In genomic region chr3:112129925-112130637, GRCh38 we compare ENCODE assay signal across 19 cellular contexts. TPM values are rescaled to one million over a fixed set of nuclear protein-coding genes. Genes with fewer than 3 reads are reported as not detected.
DNase-seq lines count a peak whose midpoint lies in the region; ATAC-seq and TF ChIP-seq lines count a peak whose summit lies in the region.
"Had no signal": no experiment of that assay in that cellular context is flagged by ENCODE, and none has a peak within 500 bp of the region (broad histone marks: within the 10 kb centered on the region; RNA-seq: fewer than 3 reads in every experiment).

No MANE protein-coding gene starts in this region.

- no peak overlapping the region for H3K4me2 ChIP-seq in mammary epithelial cell (ENCODE audit: insufficient read depth, low read depth, low read length)

- no peak for TF ChIP-seq POLR2A in prostate gland (IDR thresholded peaks at IDR 0.05)

- TF ChIP-seq CTCF in mammary epithelial cell (conservative IDR thresholded peaks at IDR 0.05 in 1 of 2, IDR thresholded peaks at IDR 0.05 in 1 of 2; ENCODE audit: extremely low read depth in 1 of 2, insufficient read depth in 1 of 2, low read depth in 1 of 2, low read length in 2 of 2): no peak
- no peak for TF ChIP-seq CTCF in psoas muscle (IDR thresholded peaks at IDR 0.05)
- no peak for TF ChIP-seq CTCF in prostate gland (IDR thresholded peaks at IDR 0.05)

- H3K4me1 Mint-ChIP-seq in activated naive CD4-positive, alpha-beta T cell treated with anti-CD3 and anti-CD28 coated beads, Interleukin-2, amount 50 U/mL, for 24 hours: peaks cover 96% of the 10 kb centered on the region
- H3K4me1 Mint-ChIP-seq in IgD-negative memory B cell: peaks cover 50 to 82% (median 66%) of the 10 kb centered on the region in 3 donors
- peaks cover 87% of the 10 kb centered on the region for H3K4me1 Mint-ChIP-seq in stimulated activated naive CD8-positive, alpha-beta T cell treated with anti-CD3 and anti-CD28 coated beads, Interleukin-15, amount 100 ng/mL, for 72 hours

- in situ Hi-C loops in mammary epithelial cell (cut with MboI; ENCODE audit: low sequenced_read_pairs in 2 of 2): loop anchor here (25.0 kb wide), 1 partner anchor 382 kb away; no protein-coding TSS in a partner anchor

- CTCF ChIA-PET in mammary epithelial cell (lab: Charles Lee; ENCODE audit: low non-redundant PET): no interaction called here

- intact Hi-C loops in mammary epithelial cell (cut with micrococcal nuclease): loop anchor here (10.0 kb wide), 1 partner anchor 515 kb away; the partner anchor contains the start of gene CCDC80
- intact Hi-C loops in psoas muscle (cut with DNase I): no loop called here
- intact Hi-C loops in prostate gland (cut with DNase I): no loop called here

- peaks cover 3% of the 10 kb centered on the region for H3K36me3 ChIP-seq in mammary epithelial cell (ENCODE audit: insufficient read depth, low read length)
- H3K36me3 ChIP-seq in psoas muscle (ENCODE audit: insufficient read depth in 1 of 2, low read depth in 1 of 2): no peaks in the 10 kb centered on the region
- no peaks in the 10 kb centered on the region for H3K36me3 ChIP-seq in prostate gland
- H3K36me3 ChIP-seq: left lung, right lobe of liver, upper lobe of left lung had no signal

- no peaks in the 10 kb centered on the region for H3K79me2 ChIP-seq in mammary epithelial cell (ENCODE audit: insufficient read depth, low read length)

- H3K27me3 ChIP-seq in mammary epithelial cell (ENCODE audit: insufficient read depth, low read length): no peaks in the 10 kb centered on the region
- H3K27me3 ChIP-seq in psoas muscle (ENCODE audit: insufficient read depth in 3 of 3, low read length in 2 of 3): no peaks in the 10 kb centered on the region
- no peaks in the 10 kb centered on the region for H3K27me3 ChIP-seq in prostate gland (replicated peaks; ENCODE audit: insufficient read depth)
- H3K27me3 ChIP-seq: left lung, right lobe of liver, upper lobe of left lung had no signal

- ATAC-seq in stimulated activated naive CD8-positive, alpha-beta T cell treated with anti-CD3 and anti-CD28 coated beads, Interleukin-15, amount 100 ng/mL, for 72 hours: no peak
- no peak for ATAC-seq in psoas muscle
- ATAC-seq: left lung, right lobe of liver had no signal

- no peak for DNase-seq in activated naive CD4-positive, alpha-beta T cell treated with Interleukin-2 at 50 U/mL for 16 hours
- DNase-seq in mammary epithelial cell (no peak), psoas muscle (no peak), NCI-H526 (lab: John Stamatoyannopoulos, UW) (no peak), prostate gland (ENCODE audit: low spot score) (no peak)
- no peak for DNase-seq in stimulated activated naive CD8-positive, alpha-beta T cell treated with anti-CD3 and anti-CD28 coated beads, Interleukin-15, amount 100 ng/mL, for 72 hours
- DNase-seq: caudate nucleus, DMS 273 treated with DMSO at 0.1 percent for 48 hours, endodermal cell, H7, left lung, MV-4-11, NCI-H774, right lobe of liver, upper lobe of left lung had no signal

- 99% methylated on average over 4 of the region's 4 CpGs for WGBS in mammary epithelial cell (ENCODE audit: low coverage, missing lambda C conversion rate)
- WGBS in psoas muscle, 3 donors: 88 to 92% (median 89%) methylated on average over 4 of the region's 4 CpGs
- 97% methylated on average over 4 of the region's 4 CpGs for WGBS in prostate gland

- dilution Hi-C loops in mammary epithelial cell (cut with HindIII; ENCODE audit: low sequenced_read_pairs): loop anchor here (25.0 kb wide), 1 partner anchor 382 kb away; no protein-coding TSS in a partner anchor

- H3K9me3 Mint-ChIP-seq in activated naive CD4-positive, alpha-beta T cell treated with anti-CD3 and anti-CD28 coated beads, Interleukin-2, amount 50 U/mL, for 24 hours: no peaks in the 10 kb centered on the region
- no peaks in the 10 kb centered on the region for H3K9me3 Mint-ChIP-seq in IgD-negative memory B cell
- H3K9me3 Mint-ChIP-seq in stimulated activated naive CD8-positive, alpha-beta T cell treated with anti-CD3 and anti-CD28 coated beads, Interleukin-15, amount 100 ng/mL, for 72 hours: no peaks in the 10 kb centered on the region
- H3K9me3 Mint-ChIP-seq: endodermal cell; nephron; T-helper 2 cell treated with Interferon-gamma antibody and Interleukin-4, amounts not matched to agents 5 μg/mL and 100 μg/mL, for 36 hours had no signal

- no peak overlapping the region for H3K4me3 Mint-ChIP-seq in activated naive CD4-positive, alpha-beta T cell treated with anti-CD3 and anti-CD28 coated beads, Interleukin-2, amount 50 U/mL, for 24 hours
- H3K4me3 Mint-ChIP-seq in IgD-negative memory B cell: peak overlapping the region; percentile 39 to 82 (median 56)
- H3K4me3 Mint-ChIP-seq in stimulated activated naive CD8-positive, alpha-beta T cell treated with anti-CD3 and anti-CD28 coated beads, Interleukin-15, amount 100 ng/mL, for 72 hours: peak overlapping the region; percentile 41 to 53
- H3K4me3 Mint-ChIP-seq: endodermal cell; nephron; T-helper 2 cell treated with Interferon-gamma antibody and Interleukin-4, amounts not matched to agents 5 μg/mL and 100 μg/mL, for 36 hours had no signal

- no peaks in the 10 kb centered on the region for H4K20me1 ChIP-seq in mammary epithelial cell (ENCODE audit: insufficient read depth, low read length)

- H3K27me3 Mint-ChIP-seq in activated naive CD4-positive, alpha-beta T cell treated with anti-CD3 and anti-CD28 coated beads, Interleukin-2, amount 50 U/mL, for 24 hours: no peaks in the 10 kb centered on the region
- H3K27me3 Mint-ChIP-seq in IgD-negative memory B cell: no peaks in the 10 kb centered on the region
- H3K27me3 Mint-ChIP-seq in stimulated activated naive CD8-positive, alpha-beta T cell treated with anti-CD3 and anti-CD28 coated beads, Interleukin-15, amount 100 ng/mL, for 72 hours: no peaks in the 10 kb centered on the region

- H2AFZ ChIP-seq in mammary epithelial cell (ENCODE audit: low read depth, low read length): peak overlapping the region; percentile 38

- no peak overlapping the region for H3K9ac ChIP-seq in mammary epithelial cell (ENCODE audit: insufficient read depth, low read length)

- H3K4me3 ChIP-seq in mammary epithelial cell (replicated peaks in 1 of 3; ENCODE audit: insufficient read depth in 1 of 3, low read depth in 2 of 3, low read length in 3 of 3): no peak overlapping the region
- H3K4me3 ChIP-seq in psoas muscle: no peak overlapping the region
- no peak overlapping the region for H3K4me3 ChIP-seq in prostate gland
- H3K4me3 ChIP-seq: left lung, right lobe of liver, upper lobe of left lung had no signal

- BruUV-seq in mammary epithelial cell (replicated peaks; lab: Mats Ljungman, UMichigan): no TSS peak

- peaks cover 3% of the 10 kb centered on the region for H3K36me3 Mint-ChIP-seq in activated naive CD4-positive, alpha-beta T cell treated with anti-CD3 and anti-CD28 coated beads, Interleukin-2, amount 50 U/mL, for 24 hours
- peaks cover under 1% of the 10 kb centered on the region for H3K36me3 Mint-ChIP-seq in IgD-negative memory B cell

- H3K27ac Mint-ChIP-seq in activated naive CD4-positive, alpha-beta T cell treated with anti-CD3 and anti-CD28 coated beads, Interleukin-2, amount 50 U/mL, for 24 hours: peak overlapping the region; percentile 74
- H3K27ac Mint-ChIP-seq in IgD-negative memory B cell: peak overlapping the region; percentile 70 to 99 (median 97)
- peak overlapping the region in 1 of 2 donors; percentile 79 for H3K27ac Mint-ChIP-seq in stimulated activated naive CD8-positive, alpha-beta T cell treated with anti-CD3 and anti-CD28 coated beads, Interleukin-15, amount 100 ng/mL, for 72 hours
- H3K27ac Mint-ChIP-seq: endodermal cell had no signal

- H3K9me3 ChIP-seq in mammary epithelial cell (replicated peaks; ENCODE audit: insufficient read depth, low read length) (no peaks in the 10 kb centered on the region), psoas muscle (no peaks in the 10 kb centered on the region), prostate gland (no peaks in the 10 kb centered on the region)
- H3K9me3 ChIP-seq: left lung, right lobe of liver, upper lobe of left lung had no signal

- H3K27ac ChIP-seq in mammary epithelial cell (ENCODE audit: insufficient read depth, low read depth, low read length) (no peak overlapping the region), psoas muscle (no peak overlapping the region), prostate gland (no peak overlapping the region)
- H3K27ac ChIP-seq: left lung, right lobe of liver, upper lobe of left lung had no signal

- H3K4me1 ChIP-seq in mammary epithelial cell (ENCODE audit: insufficient read depth, low read length) (peaks cover 25% of the 10 kb centered on the region), psoas muscle (no peaks in the 10 kb centered on the region), prostate gland (replicated peaks) (no peaks in the 10 kb centered on the region)
- H3K4me1 ChIP-seq: right lobe of liver had no signal

RNA-seq across cellular contexts. Expression of gene GCSAM, which starts 3.0 kb away (rescaled TPM):
- 34.0 TPM for polyA plus RNA-seq in IgD-negative memory B cell
- 1 to 10 TPM; 1.5 to 2.2 TPM for total RNA-seq in mammary epithelial cell
- polyA plus RNA-seq in mammary epithelial cell: 3.5 TPM
- 7.8 TPM for polyA minus RNA-seq in mammary epithelial cell
- total RNA-seq in psoas muscle: not detected
- under 1 TPM; 0.01 to 0.25 (median 0.04) TPM for polyA plus RNA-seq in psoas muscle
- 1 to 10 TPM in 1 of 2 donors, not detected in 1; 1.4 TPM for total RNA-seq in prostate gland
- total RNA-seq: endodermal cell, H7 had no signal

RNA-seq across cellular contexts. Expression of gene C3orf52, which starts 43.9 kb away (rescaled TPM):
- 0.50 TPM for polyA plus RNA-seq in IgD-negative memory B cell
- 10 to 100 TPM; 15.4 to 16.8 TPM for total RNA-seq in mammary epithelial cell
- 6.7 TPM for polyA plus RNA-seq in mammary epithelial cell
- 6.3 TPM for polyA minus RNA-seq in mammary epithelial cell
- total RNA-seq in psoas muscle: 1 to 10 TPM in 3 of 4 donors, under 1 TPM in 1; 0.86 to 2.8 (median 2.0) TPM
- polyA plus RNA-seq in psoas muscle: 1 to 10 TPM in 2 of 3 donors, under 1 TPM in 1; 0.62 to 5.9 (median 1.9) TPM
- total RNA-seq in prostate gland: 10 to 100 TPM in 1 of 2 donors, 1 to 10 TPM in 1; 8.6 to 11.0 TPM
